2 cellular contexts compared by ENCODE assay signal in genomic region chr2:26421961-26422360, GRCh38.
A peak's percentile ranks its signal among the peaks of the same experiment; 100 is the strongest.
TF ChIP-seq lines count a peak whose summit lies in the region.

No MANE protein-coding gene starts in this region.

TF ChIP-seq in HepG2, 621 proteins besides CTCF, POLR2A, EP300 and RAD21:
- TF ChIP-seq MAFF (IDR thresholded peaks at IDR 0.05; ENCODE audit: low read depth, low read length): 0 out of 2 replicates have a peak, but pooled peaks have one; percentile 1
- no peak for TF ChIP-seq ZNF720 (CRISPR knock-in tag; IDR thresholded peaks at IDR 0.05)
- TF ChIP-seq AHDC1 (CRISPR knock-in tag; IDR thresholded peaks at IDR 0.05; ENCODE audit: borderline replicate concordance): no peak
- no peak for TF ChIP-seq KLF11 (CRISPR knock-in tag; IDR thresholded peaks at IDR 0.05)
- TF ChIP-seq CCDC6 (CRISPR knock-in tag; IDR thresholded peaks at IDR 0.05): no peak
TF ChIP-seq in HepG2: peak in this region for 1.

TF ChIP-seq in K562, 482 proteins besides CTCF, POLR2A, EP300 and RAD21:
- peak; percentile 38 for TF ChIP-seq TFE3 (CRISPR knock-in tag; IDR thresholded peaks at IDR 0.05)
- TF ChIP-seq MED1 (CRISPR knock-in tag; IDR thresholded peaks at IDR 0.05; ENCODE audit: borderline replicate concordance): no peak
